2 cellular contexts compared by ENCODE assay signal in the genomic region with DNA sequence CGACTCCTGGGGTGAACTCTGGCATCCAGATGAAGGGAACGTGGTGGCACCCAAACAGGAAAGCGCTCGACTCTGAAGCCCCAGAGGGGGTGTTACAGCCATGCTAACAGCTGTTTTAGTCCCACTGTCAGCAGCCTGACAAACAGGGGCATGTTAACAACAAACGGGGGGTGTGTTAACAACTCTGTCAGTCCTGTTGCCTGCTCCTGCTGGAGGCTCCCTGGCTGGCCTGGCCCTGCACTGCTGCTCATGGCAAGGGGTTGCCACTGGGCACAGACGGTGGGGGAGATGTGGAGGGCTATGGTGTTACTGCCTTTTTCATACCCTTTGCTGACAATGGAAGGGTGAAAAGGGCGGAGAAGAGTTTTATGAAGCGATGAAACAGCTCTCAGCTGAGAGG.
TF ChIP-seq lines count a peak whose summit lies in the region.

No MANE protein-coding gene starts in this region.

TF ChIP-seq in HepG2, 621 proteins besides CTCF, POLR2A, EP300 and RAD21:
- no peak for TF ChIP-seq ZNF180 (CRISPR knock-in tag; IDR thresholded peaks at IDR 0.05; ENCODE audit: borderline replicate concordance, low read depth)
- TF ChIP-seq HNRNPL (IDR thresholded peaks at IDR 0.05; ENCODE audit: low read depth, low read length), result 0 out of 2 replicates have a peak, but pooled peaks have one; percentile 33
- no peak for TF ChIP-seq ZNF251 (CRISPR knock-in tag; IDR thresholded peaks at IDR 0.05)
- no peak for TF ChIP-seq ZNF3 (CRISPR knock-in tag; IDR thresholded peaks at IDR 0.05)
- TF ChIP-seq, protein P1, sequence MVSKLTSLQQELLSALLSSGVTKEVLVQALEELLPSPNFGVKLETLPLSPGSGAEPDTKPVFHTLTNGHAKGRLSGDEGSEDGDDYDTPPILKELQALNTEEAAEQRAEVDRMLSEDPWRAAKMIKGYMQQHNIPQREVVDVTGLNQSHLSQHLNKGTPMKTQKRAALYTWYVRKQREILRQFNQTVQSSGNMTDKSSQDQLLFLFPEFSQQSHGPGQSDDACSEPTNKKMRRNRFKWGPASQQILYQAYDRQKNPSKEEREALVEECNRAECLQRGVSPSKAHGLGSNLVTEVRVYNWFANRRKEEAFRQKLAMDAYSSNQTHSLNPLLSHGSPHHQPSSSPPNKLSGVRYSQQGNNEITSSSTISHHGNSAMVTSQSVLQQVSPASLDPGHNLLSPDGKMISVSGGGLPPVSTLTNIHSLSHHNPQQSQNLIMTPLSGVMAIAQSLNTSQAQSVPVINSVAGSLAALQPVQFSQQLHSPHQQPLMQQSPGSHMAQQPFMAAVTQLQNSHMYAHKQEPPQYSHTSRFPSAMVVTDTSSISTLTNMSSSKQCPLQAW (CRISPR knock-in tag; IDR thresholded peaks at IDR 0.05), result no peak
- TF ChIP-seq PTBP1 (IDR thresholded peaks at IDR 0.05; ENCODE audit: low read depth, low read length, poor library complexity, severe bottlenecking), result no peak
- TF ChIP-seq, protein P2, sequence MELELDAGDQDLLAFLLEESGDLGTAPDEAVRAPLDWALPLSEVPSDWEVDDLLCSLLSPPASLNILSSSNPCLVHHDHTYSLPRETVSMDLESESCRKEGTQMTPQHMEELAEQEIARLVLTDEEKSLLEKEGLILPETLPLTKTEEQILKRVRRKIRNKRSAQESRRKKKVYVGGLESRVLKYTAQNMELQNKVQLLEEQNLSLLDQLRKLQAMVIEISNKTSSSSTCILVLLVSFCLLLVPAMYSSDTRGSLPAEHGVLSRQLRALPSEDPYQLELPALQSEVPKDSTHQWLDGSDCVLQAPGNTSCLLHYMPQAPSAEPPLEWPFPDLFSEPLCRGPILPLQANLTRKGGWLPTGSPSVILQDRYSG (CRISPR knock-in tag; IDR thresholded peaks at IDR 0.05), result no peak
- TF ChIP-seq, protein P3, sequence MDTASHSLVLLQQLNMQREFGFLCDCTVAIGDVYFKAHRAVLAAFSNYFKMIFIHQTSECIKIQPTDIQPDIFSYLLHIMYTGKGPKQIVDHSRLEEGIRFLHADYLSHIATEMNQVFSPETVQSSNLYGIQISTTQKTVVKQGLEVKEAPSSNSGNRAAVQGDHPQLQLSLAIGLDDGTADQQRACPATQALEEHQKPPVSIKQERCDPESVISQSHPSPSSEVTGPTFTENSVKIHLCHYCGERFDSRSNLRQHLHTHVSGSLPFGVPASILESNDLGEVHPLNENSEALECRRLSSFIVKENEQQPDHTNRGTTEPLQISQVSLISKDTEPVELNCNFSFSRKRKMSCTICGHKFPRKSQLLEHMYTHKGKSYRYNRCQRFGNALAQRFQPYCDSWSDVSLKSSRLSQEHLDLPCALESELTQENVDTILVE (CRISPR knock-in tag; IDR thresholded peaks at IDR 0.05), result no peak
- TF ChIP-seq ZNF570 (CRISPR knock-in tag; IDR thresholded peaks at IDR 0.05; ENCODE audit: borderline replicate concordance), result no peak
- TF ChIP-seq GABPA (IDR thresholded peaks at IDR 0.05; ENCODE audit: low read depth, low read length), result no peak
- no peak for TF ChIP-seq GABPA (CRISPR knock-in tag; IDR thresholded peaks at IDR 0.05; ENCODE audit: low read depth)
- TF ChIP-seq, protein P4, sequence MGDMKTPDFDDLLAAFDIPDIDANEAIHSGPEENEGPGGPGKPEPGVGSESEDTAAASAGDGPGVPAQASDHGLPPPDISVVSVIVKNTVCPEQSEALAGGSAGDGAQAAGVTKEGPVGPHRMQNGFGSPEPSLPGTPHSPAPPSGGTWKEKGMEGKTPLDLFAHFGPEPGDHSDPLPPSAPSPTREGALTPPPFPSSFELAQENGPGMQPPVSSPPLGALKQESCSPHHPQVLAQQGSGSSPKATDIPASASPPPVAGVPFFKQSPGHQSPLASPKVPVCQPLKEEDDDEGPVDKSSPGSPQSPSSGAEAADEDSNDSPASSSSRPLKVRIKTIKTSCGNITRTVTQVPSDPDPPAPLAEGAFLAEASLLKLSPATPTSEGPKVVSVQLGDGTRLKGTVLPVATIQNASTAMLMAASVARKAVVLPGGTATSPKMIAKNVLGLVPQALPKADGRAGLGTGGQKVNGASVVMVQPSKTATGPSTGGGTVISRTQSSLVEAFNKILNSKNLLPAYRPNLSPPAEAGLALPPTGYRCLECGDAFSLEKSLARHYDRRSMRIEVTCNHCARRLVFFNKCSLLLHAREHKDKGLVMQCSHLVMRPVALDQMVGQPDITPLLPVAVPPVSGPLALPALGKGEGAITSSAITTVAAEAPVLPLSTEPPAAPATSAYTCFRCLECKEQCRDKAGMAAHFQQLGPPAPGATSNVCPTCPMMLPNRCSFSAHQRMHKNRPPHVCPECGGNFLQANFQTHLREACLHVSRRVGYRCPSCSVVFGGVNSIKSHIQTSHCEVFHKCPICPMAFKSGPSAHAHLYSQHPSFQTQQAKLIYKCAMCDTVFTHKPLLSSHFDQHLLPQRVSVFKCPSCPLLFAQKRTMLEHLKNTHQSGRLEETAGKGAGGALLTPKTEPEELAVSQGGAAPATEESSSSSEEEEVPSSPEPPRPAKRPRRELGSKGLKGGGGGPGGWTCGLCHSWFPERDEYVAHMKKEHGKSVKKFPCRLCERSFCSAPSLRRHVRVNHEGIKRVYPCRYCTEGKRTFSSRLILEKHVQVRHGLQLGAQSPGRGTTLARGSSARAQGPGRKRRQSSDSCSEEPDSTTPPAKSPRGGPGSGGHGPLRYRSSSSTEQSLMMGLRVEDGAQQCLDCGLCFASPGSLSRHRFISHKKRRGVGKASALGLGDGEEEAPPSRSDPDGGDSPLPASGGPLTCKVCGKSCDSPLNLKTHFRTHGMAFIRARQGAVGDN (CRISPR knock-in tag; IDR thresholded peaks at IDR 0.05), result 0 out of 2 replicates have a peak, but pooled peaks have one; percentile 34

TF ChIP-seq in H1, 55 proteins besides CTCF, POLR2A, EP300 and RAD21:
- TF ChIP-seq NANOG (IDR thresholded peaks at IDR 0.05; ENCODE audit: insufficient read depth, low read depth, low read length, poor library complexity, severe bottlenecking) (no peak), FOSL1 (IDR thresholded peaks at IDR 0.05; ENCODE audit: insufficient read depth, low read depth, low read length) (no peak), TCF12 (IDR thresholded peaks at IDR 0.05; ENCODE audit: low read depth, low read length) (no peak), SIN3A (conservative IDR thresholded peaks at IDR 0.05 in 1 of 2, IDR thresholded peaks at IDR 0.05 in 1 of 2; ENCODE audit: low read depth in 1 of 2, low read length in 2 of 2) (0 out of 4 replicates have a peak, but pooled peaks have one; percentile 39 to 40), TAF1 (IDR thresholded peaks at IDR 0.05; ENCODE audit: low read depth, low read length) (no peak), EGR1 (IDR thresholded peaks at IDR 0.05; ENCODE audit: borderline replicate concordance, low read depth, low read length) (no peak), HDAC6 (IDR thresholded peaks at IDR 0.05; ENCODE audit: low read depth, low read length) (no peak), PHF8 (conservative IDR thresholded peaks at IDR 0.05; ENCODE audit: low read depth, low read length) (no peak)
- TF ChIP-seq, protein P5, sequence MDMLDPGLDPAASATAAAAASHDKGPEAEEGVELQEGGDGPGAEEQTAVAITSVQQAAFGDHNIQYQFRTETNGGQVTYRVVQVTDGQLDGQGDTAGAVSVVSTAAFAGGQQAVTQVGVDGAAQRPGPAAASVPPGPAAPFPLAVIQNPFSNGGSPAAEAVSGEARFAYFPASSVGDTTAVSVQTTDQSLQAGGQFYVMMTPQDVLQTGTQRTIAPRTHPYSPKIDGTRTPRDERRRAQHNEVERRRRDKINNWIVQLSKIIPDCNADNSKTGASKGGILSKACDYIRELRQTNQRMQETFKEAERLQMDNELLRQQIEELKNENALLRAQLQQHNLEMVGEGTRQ (IDR thresholded peaks at IDR 0.05; ENCODE audit: low read length), result no peak
